16 cellular contexts compared by ENCODE assay signal in the genomic region with DNA sequence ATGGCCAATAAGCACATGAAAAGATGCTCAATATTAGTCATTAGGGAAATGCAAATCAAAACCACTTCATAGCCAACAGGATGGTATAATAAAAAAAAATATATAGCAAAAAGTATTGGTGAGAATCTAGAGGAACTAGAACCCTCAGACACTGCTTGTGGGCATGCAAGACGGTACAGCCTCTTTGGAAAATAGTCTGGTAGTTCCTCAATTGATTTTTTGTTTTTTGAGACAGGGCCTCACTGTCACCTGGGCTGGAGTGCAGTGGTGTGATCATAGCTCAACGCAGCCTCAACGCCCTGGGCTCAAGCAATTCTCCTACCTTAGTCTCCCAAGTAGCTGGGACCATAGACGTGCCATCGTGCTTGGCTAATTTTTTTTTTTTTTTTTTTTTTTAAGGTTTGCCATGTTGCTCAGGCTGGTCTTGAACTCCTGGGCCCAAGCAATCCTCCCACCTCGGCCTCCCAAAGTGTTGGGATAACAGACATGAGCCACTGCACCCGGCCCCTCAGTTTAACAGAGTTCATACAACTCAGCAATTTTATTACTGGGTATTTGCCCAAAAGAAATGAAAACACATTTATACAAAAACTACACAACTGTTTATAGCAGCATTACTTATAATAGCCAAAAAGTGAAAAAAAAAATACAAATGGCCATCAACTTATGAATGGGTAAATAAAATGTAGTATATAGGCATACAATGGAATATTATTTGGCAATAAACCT. TPM values are rescaled to one million over a fixed set of nuclear protein-coding genes. Genes with fewer than 3 reads are reported as not detected.
DNase-seq lines count a peak whose midpoint lies in the region; ATAC-seq and TF ChIP-seq lines count a peak whose summit lies in the region.
"Had no signal": no experiment of that assay in that cellular context is flagged by ENCODE, and none has a peak within 500 bp of the region (broad histone marks: within the 10 kb centered on the region; RNA-seq: fewer than 3 reads in every experiment).

No MANE protein-coding gene starts in this region.

- H3K4me3 ChIP-seq in CD4-positive, alpha-beta memory T cell (ENCODE audit: low read length in 2 of 2): no peak overlapping the region
- H3K4me3 ChIP-seq in GM23248 (no peak overlapping the region), OCI-LY7 (ENCODE audit: low read depth, low read length, poor library complexity, severe bottlenecking) (peak overlapping the region; percentile 57)
- H3K4me3 ChIP-seq: adrenal gland, esophagus muscularis mucosa, left lung, stomach had no signal

- peaks cover 15 to 37% (median 26%) of the 10 kb centered on the region in 4 donors for H3K4me1 Mint-ChIP-seq in CD4-positive, alpha-beta memory T cell
- H3K4me1 Mint-ChIP-seq in memory B cell: peaks cover 14% of the 10 kb centered on the region

- H3K36me3 ChIP-seq in CD4-positive, alpha-beta memory T cell (ENCODE audit: insufficient read depth, low read length): no peaks in the 10 kb centered on the region
- no peaks in the 10 kb centered on the region for H3K36me3 ChIP-seq in GM23248 (ENCODE audit: low read depth)
- H3K36me3 ChIP-seq in OCI-LY7 (ENCODE audit: insufficient read depth, low read length): peaks cover 39% of the 10 kb centered on the region
- H3K36me3 ChIP-seq: adrenal gland, esophagus muscularis mucosa, left lung, stomach had no signal

- POLR2A ChIA-PET in CD4-positive, alpha-beta memory T cell (lab: Charles Lee; ENCODE audit: partially characterized antibody): interaction anchor here (1.2 kb wide), 2 partner anchors 54 to 58 kb away, joined by 3 to 5 read pairs; a partner anchor contains a TSS
- POLR2A ChIA-PET in OCI-LY7 (lab: Charles Lee): interaction anchor here (0.6 to 1.6 kb wide), 5 partner anchors 8 to 1049 kb away, joined by 3 read pairs; no protein-coding TSS in a partner anchor

- intact Hi-C loops in CD4-positive, alpha-beta memory T cell (cut with micrococcal nuclease): no loop called here
- intact Hi-C loops in OCI-LY7 (cut with micrococcal nuclease; ENCODE audit: unreplicated experiment): no loop called here

- peak; percentile 75 for ATAC-seq in memory B cell (ENCODE audit: low read depth)
- ATAC-seq: CD8-positive, alpha-beta T cell; naive thymus-derived CD8-positive, alpha-beta T cell had no signal

- no peak for TF ChIP-seq CTCF in OCI-LY7 (conservative IDR thresholded peaks at IDR 0.05; ENCODE audit: low read length)

- peak overlapping the region in 2 of 7 donors; percentile 18 to 67 for H3K27ac Mint-ChIP-seq in CD4-positive, alpha-beta memory T cell
- no peak overlapping the region for H3K27ac Mint-ChIP-seq in memory B cell
- H3K27ac Mint-ChIP-seq: activated T-cell treated with anti-CD3 and anti-CD28 coated beads, Interleukin-2, amount 50 U/mL, for 24 hours; CD8-positive, alpha-beta T cell had no signal

- WGBS in GM23248 (ENCODE audit: low coverage in 1 of 2, low lambda C conversion rate in 2 of 2, missing lambda C conversion rate in 2 of 2), 2 experiments: 83 to 84% methylated on average over 7 of the region's 7 CpGs

- H3K9me3 Mint-ChIP-seq in CD4-positive, alpha-beta memory T cell: peaks cover 0 to under 1% (median 0%) of the 10 kb centered on the region in 8 donors
- H3K9me3 Mint-ChIP-seq in memory B cell: no peaks in the 10 kb centered on the region
- H3K9me3 Mint-ChIP-seq: activated T-cell treated with anti-CD3 and anti-CD28 coated beads, Interleukin-2, amount 50 U/mL, for 24 hours; CD8-positive, alpha-beta T cell; naive thymus-derived CD8-positive, alpha-beta T cell had no signal

- H3F3A ChIP-seq in GM23248 (ENCODE audit: insufficient read depth): no peaks in the 10 kb centered on the region; the same call in 1 of the 2 replicates

- no peak overlapping the region for H3K27ac ChIP-seq in CD4-positive, alpha-beta memory T cell (ENCODE audit: low read depth, low read length)
- H3K27ac ChIP-seq in GM23248 (no peak overlapping the region), OCI-LY7 (ENCODE audit: low read depth, low read length, poor library complexity, severe bottlenecking) (peak overlapping the region; percentile 31)
- H3K27ac ChIP-seq: adrenal gland, esophagus muscularis mucosa, left lung, stomach had no signal

- no peaks in the 10 kb centered on the region for H3K27me3 Mint-ChIP-seq in CD4-positive, alpha-beta memory T cell
- H3K27me3 Mint-ChIP-seq in memory B cell: no peaks in the 10 kb centered on the region
- H3K27me3 Mint-ChIP-seq: activated T-cell treated with anti-CD3 and anti-CD28 coated beads, Interleukin-2, amount 50 U/mL, for 24 hours; naive thymus-derived CD8-positive, alpha-beta T cell had no signal

- no peak for DNase-seq in CD4-positive, alpha-beta memory T cell
- DNase-seq in GM23248: no peak
- DNase-seq in OCI-LY7 (ENCODE audit: low spot score): peak; percentile 52
- no peak for DNase-seq in memory B cell (ENCODE audit: low spot score in 2 of 2)
- DNase-seq in NCI-H2081 treated with DMSO at 0.1 percent for 48 hours (lab: John Stamatoyannopoulos, UW): no peak
- no peak for DNase-seq in dedifferentiated amniotic fluid mesenchymal stem cell (ENCODE audit: extremely low spot score)
- no peak for DNase-seq in activated naive CD4-positive, alpha-beta T cell treated with Interleukin-2 at 50 U/mL for 16 hours
- DNase-seq: activated T-cell treated with anti-CD3 and anti-CD28 coated beads, Interleukin-2, amount 50 U/mL, for 24 hours; adrenal gland; CD8-positive, alpha-beta T cell; left lung; naive thymus-derived CD8-positive, alpha-beta T cell; NCI-H1436; SHP77 treated with DMSO at 0.1 percent for 48 hours; stomach had no signal

- H3K4me2 ChIP-seq in GM23248 (ENCODE audit: unreplicated experiment) (no peak overlapping the region), OCI-LY7 (ENCODE audit: low read length) (peak overlapping the region; percentile 80)

- peaks cover 17% of the 10 kb centered on the region for H3K4me1 ChIP-seq in CD4-positive, alpha-beta memory T cell (ENCODE audit: insufficient read depth, low read length)
- H3K4me1 ChIP-seq in GM23248 (ENCODE audit: insufficient read depth): no peaks in the 10 kb centered on the region
- peaks cover 54% of the 10 kb centered on the region for H3K4me1 ChIP-seq in OCI-LY7 (ENCODE audit: insufficient read depth, low read length, poor library complexity, severe bottlenecking)

- H3K79me2 ChIP-seq in GM23248 (ENCODE audit: insufficient read depth) (peaks cover 100% of the 10 kb centered on the region), OCI-LY7 (ENCODE audit: insufficient read depth, low read depth, low read length) (peaks cover 100% of the 10 kb centered on the region)

- H3K9me2 ChIP-seq in GM23248 (ENCODE audit: insufficient read depth) (no peaks in the 10 kb centered on the region), OCI-LY7 (ENCODE audit: insufficient read depth, low read length) (no peaks in the 10 kb centered on the region)

- H3K27me3 ChIP-seq in CD4-positive, alpha-beta memory T cell (ENCODE audit: insufficient read depth, low read length): no peaks in the 10 kb centered on the region
- no peaks in the 10 kb centered on the region for H3K27me3 ChIP-seq in GM23248 (replicated peaks; ENCODE audit: insufficient read depth)
- H3K27me3 ChIP-seq: adrenal gland, esophagus muscularis mucosa, left lung, stomach had no signal

- peaks cover 0 to 4% of the 10 kb centered on the region in 2 donors for H3K36me3 Mint-ChIP-seq in CD4-positive, alpha-beta memory T cell
- H3K36me3 Mint-ChIP-seq in memory B cell: no peaks in the 10 kb centered on the region
- H3K36me3 Mint-ChIP-seq: naive thymus-derived CD8-positive, alpha-beta T cell had no signal

- H4K20me1 ChIP-seq in GM23248 (ENCODE audit: insufficient read depth) (no peaks in the 10 kb centered on the region), OCI-LY7 (ENCODE audit: insufficient read depth, low read length) (peaks cover 18% of the 10 kb centered on the region)

- BruUV-seq in OCI-LY7 (replicated peaks; lab: Mats Ljungman, UMichigan): no TSS peak

- H3K9ac ChIP-seq in GM23248: no peak overlapping the region

- peak overlapping the region; percentile 28 to 49 (median 38) for H3K4me3 Mint-ChIP-seq in CD4-positive, alpha-beta memory T cell
- H3K4me3 Mint-ChIP-seq in memory B cell: no peak overlapping the region
- H3K4me3 Mint-ChIP-seq: activated T-cell treated with anti-CD3 and anti-CD28 coated beads, Interleukin-2, amount 50 U/mL, for 24 hours; CD8-positive, alpha-beta T cell had no signal

- no peaks in the 10 kb centered on the region for H3K9me3 ChIP-seq in CD4-positive, alpha-beta memory T cell (ENCODE audit: control insufficient read depth in 1 of 2, low read length in 2 of 2)
- H3K9me3 ChIP-seq in GM23248 (ENCODE audit: low read depth) (no peaks in the 10 kb centered on the region), OCI-LY7 (ENCODE audit: low read length) (no peaks in the 10 kb centered on the region)
- H3K9me3 ChIP-seq: adrenal gland, esophagus muscularis mucosa, left lung, stomach had no signal

- CTCF ChIA-PET in CD4-positive, alpha-beta memory T cell (lab: Charles Lee; ENCODE audit: partially characterized antibody): interaction anchor here (0.6 to 1.0 kb wide), 2 partner anchors 13 to 30 kb away, joined by 3 read pairs; no protein-coding TSS in a partner anchor
- CTCF ChIA-PET in OCI-LY7 (lab: Charles Lee; ENCODE audit: unreplicated experiment): interaction anchor here (1.0 kb wide), 1 partner anchor 31 kb away, joined by 3 read pairs; no protein-coding TSS in a partner anchor

- H2AFZ ChIP-seq in GM23248: peak overlapping the region; percentile 61; the same call in 1 of the 2 replicates
- H2AFZ ChIP-seq in OCI-LY7 (ENCODE audit: low read length): no peak overlapping the region

- in situ Hi-C loops in GM23248 (cut with MboI): no loop called here

RNA-seq across cellular contexts. Expression of a gene that starts 5.1 kb away (rescaled TPM):
- 1 to 10 TPM; 8.1 to 8.6 TPM for total RNA-seq in CD4-positive, alpha-beta memory T cell
- 1 to 10 TPM; 2.3 TPM for polyA plus RNA-seq in CD4-positive, alpha-beta memory T cell
- total RNA-seq in GM23248 (2014; rRNA removed; shearing (Covaris generic)): 74.5 and 93.5 TPM in 2 replicates
- 64.1 and 68.0 TPM in 2 replicates for polyA plus RNA-seq in GM23248 (2016; fragmentation: Nextera tagmentation; extraction: Ambion mirVana)
- 224 and 402 TPM in 2 replicates for total RNA-seq in OCI-LY7 (2014; rRNA removed; shearing (Covaris generic))
- total RNA-seq in OCI-LY7 (2022): 149 and 150 TPM in 2 replicates

RNA-seq across cellular contexts. Expression of a gene that starts 33.2 kb away (rescaled TPM):
- total RNA-seq in CD4-positive, alpha-beta memory T cell: 10 to 100 TPM; 26.9 to 27.8 TPM
- 10 to 100 TPM in 1 of 2 donors, 1 to 10 TPM in 1; 4.7 to 11.3 TPM for polyA plus RNA-seq in CD4-positive, alpha-beta memory T cell
- total RNA-seq in GM23248 (2014; rRNA removed; shearing (Covaris generic)): 7.0 and 8.7 TPM in 2 replicates
- polyA plus RNA-seq in GM23248 (2016; fragmentation: Nextera tagmentation; extraction: Ambion mirVana): 9.1 and 10.2 TPM in 2 replicates
- 3.9 and 4.7 TPM in 2 replicates for total RNA-seq in OCI-LY7 (2014; rRNA removed; shearing (Covaris generic))
- total RNA-seq in OCI-LY7 (2022): 13.0 and 13.2 TPM in 2 replicates

RNA-seq across cellular contexts. Expression of a gene that starts 34.5 kb away (rescaled TPM):
- total RNA-seq in CD4-positive, alpha-beta memory T cell: 10 to 100 TPM; 14.0 to 15.6 TPM
- polyA plus RNA-seq in CD4-positive, alpha-beta memory T cell: 1 to 10 TPM; 2.0 to 4.7 TPM
- total RNA-seq in GM23248 (2014; rRNA removed; shearing (Covaris generic)): 13.0 and 19.0 TPM in 2 replicates
- polyA plus RNA-seq in GM23248 (2016; fragmentation: Nextera tagmentation; extraction: Ambion mirVana): 9.8 and 10.2 TPM in 2 replicates
- 74.8 and 77.7 TPM in 2 replicates for total RNA-seq in OCI-LY7 (2014; rRNA removed; shearing (Covaris generic))
- total RNA-seq in OCI-LY7 (2022): 84.5 and 96.9 TPM in 2 replicates

RNA-seq across cellular contexts. Expression of a gene that starts 54.1 kb away (rescaled TPM):
- 10 to 100 TPM; 71.1 to 72.3 TPM for total RNA-seq in CD4-positive, alpha-beta memory T cell
- polyA plus RNA-seq in CD4-positive, alpha-beta memory T cell: 10 to 100 TPM; 41.7 to 68.9 TPM
- 58.8 and 75.8 TPM in 2 replicates for total RNA-seq in GM23248 (2014; rRNA removed; shearing (Covaris generic))
- 58.6 and 59.7 TPM in 2 replicates for polyA plus RNA-seq in GM23248 (2016; fragmentation: Nextera tagmentation; extraction: Ambion mirVana)
- 38.3 and 46.1 TPM in 2 replicates for total RNA-seq in OCI-LY7 (2014; rRNA removed; shearing (Covaris generic))
- total RNA-seq in OCI-LY7 (2022): 62.3 and 68.0 TPM in 2 replicates

RNA-seq across cellular contexts. Expression of a gene that starts 56.9 kb away (rescaled TPM):
- 10 to 100 TPM; 27.4 to 28.3 TPM for total RNA-seq in CD4-positive, alpha-beta memory T cell
- 10 to 100 TPM; 34.6 to 38.7 TPM for polyA plus RNA-seq in CD4-positive, alpha-beta memory T cell
- total RNA-seq in GM23248 (2014; rRNA removed; shearing (Covaris generic)): 9.7 and 17.3 TPM in 2 replicates
- polyA plus RNA-seq in GM23248 (2016; fragmentation: Nextera tagmentation; extraction: Ambion mirVana): 11.1 and 13.5 TPM in 2 replicates
- total RNA-seq in OCI-LY7 (2014; rRNA removed; shearing (Covaris generic)): 31.8 and 35.8 TPM in 2 replicates
- 38.6 and 39.7 TPM in 2 replicates for total RNA-seq in OCI-LY7 (2022)
